ENCODE assay signal across 9 cellular contexts in the genomic region with DNA sequence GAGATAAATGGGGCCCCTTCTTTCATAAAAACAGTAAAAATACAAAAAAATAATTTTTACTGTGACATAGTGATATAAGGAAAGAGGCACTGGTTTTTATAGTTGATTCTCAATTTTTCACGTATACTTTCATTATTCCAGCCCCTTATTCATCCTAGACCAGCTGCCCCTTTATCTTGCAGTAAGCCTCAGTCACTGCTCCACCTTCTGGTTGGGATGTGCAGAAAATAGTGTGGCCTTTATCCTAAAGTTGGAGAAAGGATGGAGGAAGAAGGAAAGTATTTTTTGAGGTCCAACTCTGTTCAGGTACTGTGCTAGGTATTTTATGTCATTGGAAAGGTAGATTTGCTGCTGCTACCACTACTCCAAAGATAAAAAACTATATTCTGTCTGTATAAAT.
DNase-seq lines count a peak whose midpoint lies in the region; ATAC-seq and TF ChIP-seq lines count a peak whose summit lies in the region.
"Had no signal": no experiment of that assay in that cellular context is flagged by ENCODE, and none has a peak within 500 bp of the region (broad histone marks: within the 10 kb centered on the region; RNA-seq: fewer than 3 reads in every experiment).

No MANE protein-coding gene starts in this region.

- no peak overlapping the region for H3K27ac ChIP-seq in upper lobe of left lung
- H3K27ac ChIP-seq: HL-60 had no signal

- no peaks in the 10 kb centered on the region for H3K4me1 ChIP-seq in upper lobe of left lung

- no peaks in the 10 kb centered on the region for H3K9me3 ChIP-seq in upper lobe of left lung

- H3K36me3 ChIP-seq in BJ (ENCODE audit: control insufficient read depth, insufficient read depth, low read length) (peaks cover 9% of the 10 kb centered on the region), upper lobe of left lung (peaks cover 0 to 58% (median 18%) of the 10 kb centered on the region in 4 donors)

- TF ChIP-seq CTCF in BJ (IDR thresholded peaks at IDR 0.05; ENCODE audit: insufficient read depth, low read depth, low read length): peak; percentile 71
- TF ChIP-seq CTCF in upper lobe of left lung (IDR thresholded peaks at IDR 0.05): peak in 5 of 6 experiments; percentile 18 to 56 (median 35)

- H3K4me3 ChIP-seq in BJ (ENCODE audit: low read depth, low read length): no peak overlapping the region
- H3K4me3 ChIP-seq in upper lobe of left lung: no peak overlapping the region

- DNase-seq in BJ (ENCODE audit: low read depth) (no peak), HT1080 (ENCODE audit: low read depth) (peak; percentile 34), amniotic stem cell (lab: John Stamatoyannopoulos, UW) (peak; percentile 16), iPS DF 4.7 (ENCODE audit: extremely low read depth, low spot score) (peak; percentile 14), upper lobe of left lung (no peak)
- DNase-seq in stimulated activated naive CD8-positive, alpha-beta T cell treated with anti-CD3 and anti-CD28 coated beads, Interleukin-15, Interleukin-2, amounts not matched to agents 100 U/mL and 50 U/mL, for 24 hours: no peak

- 29 to 32% methylated on average over 1 of the region's 1 CpG for WGBS in upper lobe of left lung, 2 donors

- CTCF ChIA-PET in BJ (lab: Yijun Ruan, JAX): interaction anchor here (0.5 to 3.6 kb wide), 26 partner anchors 9 to 283 kb away, joined by 3 to 42 read pairs (median 4); partner anchors contain the start of gene ANO6

- ATAC-seq in upper lobe of left lung (ENCODE audit: low FRiP score in 2 of 2) (no peak), HG03457 (IDR thresholded peaks at IDR 0.05; ENCODE audit: unreplicated experiment) (no peak), GM19397 (IDR thresholded peaks at IDR 0.05; ENCODE audit: unreplicated experiment) (no peak)
- no peak for ATAC-seq in stimulated activated naive CD8-positive, alpha-beta T cell treated with anti-CD3 and anti-CD28 coated beads, Interleukin-15, Interleukin-2, amounts not matched to agents 100 U/mL and 50 U/mL, for 24 hours

- no peaks in the 10 kb centered on the region for H3K27me3 ChIP-seq in BJ (ENCODE audit: control insufficient read depth, insufficient read depth, low read length)
- H3K27me3 ChIP-seq in upper lobe of left lung: no peaks in the 10 kb centered on the region

- no peak for TF ChIP-seq POLR2A in upper lobe of left lung (IDR thresholded peaks at IDR 0.05)

- no peak for TF ChIP-seq EP300 in upper lobe of left lung (IDR thresholded peaks at IDR 0.05)

- POLR2A ChIA-PET in BJ (lab: Charles Lee): no interaction called here

Comparison
In these comparisons a context has a peak if more than half of its experiments do, and no peak if none do; other contexts are left out.
1. DNase-seq: peak in HT1080 (single experiment), amniotic stem cell (single experiment) and iPS DF 4.7 (single experiment); none in BJ (single experiment), upper lobe of left lung (0 of 2) and stimulated activated naive CD8-positive, alpha-beta T cell treated with anti-CD3 and anti-CD28 coated beads, Interleukin-15, Interleukin-2, amounts not matched to agents 100 U/mL and 50 U/mL, for 24 hours (single experiment).